ENCODE assay signal across 24 cellular contexts in genomic region chr1:145750444-145750843, GRCh38. TPM values are rescaled to one million over a fixed set of nuclear protein-coding genes. Genes with fewer than 3 reads are reported as not detected.
"Had no signal": no experiment of that assay in that cellular context is flagged by ENCODE, and none has a peak within 500 bp of the region (broad histone marks: within the 10 kb centered on the region; RNA-seq: fewer than 3 reads in every experiment).

No MANE protein-coding gene starts in this region.

- H3K27ac ChIP-seq: right atrium auricular region, upper lobe of left lung had no signal

- H3K27me3 ChIP-seq: right atrium auricular region, upper lobe of left lung had no signal

- H3K4me3 ChIP-seq: right atrium auricular region, upper lobe of left lung had no signal

- ATAC-seq: activated CD8-positive, alpha-beta memory T cell treated with anti-CD3 and anti-CD28 coated beads, Interleukin-2, amount 10 ng/mL, durations not matched to agents 7 days and 5 days; activated T-helper 17 cell treated with anti-CD3 and anti-CD28 coated beads, Interleukin-2, amount 50 U/mL, for 72 hours; esophagus mucosa; left lobe of liver had no signal

- DNase-seq: activated CD4-positive, alpha-beta memory T cell treated with anti-CD3 and anti-CD28 coated beads, Interleukin-2, amount 10 ng/mL, durations not matched to agents 7 days and 5 days; activated CD4-positive, alpha-beta T cell treated with anti-CD3 and anti-CD28 coated beads for 48 hours; activated CD4-positive, CD25-positive, alpha-beta regulatory T cell; activated CD8-positive, alpha-beta memory T cell treated with anti-CD3 and anti-CD28 coated beads, Interleukin-2, amount 10 ng/mL, durations not matched to agents 7 days and 5 days; activated naive CD4-positive, alpha-beta T cell; activated naive CD8-positive, alpha-beta T cell treated with anti-CD3 and anti-CD28 coated beads for 36 hours; activated T-cell treated with anti-CD3 and anti-CD28 coated beads, Interleukin-2, amount 50 U/mL, for 1 hour; cortex of kidney; effector CD4-positive, alpha-beta T cell; foreskin fibroblast; hippocampal formation; islet precursor cell; mammary epithelial cell; nephron progenitor cell; stimulated activated CD4-positive, alpha-beta T cell treated with anti-CD3 and anti-CD28 coated beads, Interleukin-15, amount 100 ng/mL, for 24 hours; stimulated activated CD4-positive, alpha-beta T cell treated with anti-CD3 and anti-CD28 coated beads, Interleukin-2, amount 100 ng/mL, for 48 hours; upper lobe of left lung had no signal

- H3K4me1 ChIP-seq: upper lobe of left lung had no signal

- H3K9me3 ChIP-seq: right atrium auricular region, upper lobe of left lung had no signal

RNA-seq across cellular contexts. Expression of gene CD160, which starts 31.1 kb away (rescaled TPM):
- total RNA-seq: activated CD4-positive, alpha-beta memory T cell treated with anti-CD3 and anti-CD28 coated beads, Interleukin-2, amount 10 ng/mL, durations not matched to agents 7 days and 5 days; activated T-helper 17 cell treated with anti-CD3 and anti-CD28 coated beads, Interleukin-2, amount 50 U/mL, for 72 hours; esophagus mucosa; left lobe of liver; mammary epithelial cell; myocyte; omental fat pad; progenitor cell of endocrine pancreas; right atrium auricular region had no signal

RNA-seq across cellular contexts. Expression of gene PDZK1, which starts 43.3 kb away (rescaled TPM):
- total RNA-seq: activated naive CD8-positive, alpha-beta T cell treated with anti-CD3 and anti-CD28 coated beads for 36 hours; esophagus mucosa had no signal
